19 cellular contexts compared by ENCODE assay signal in genomic region chr3:123813876-123814275, GRCh38.
A peak's percentile ranks its signal among the peaks of the same experiment; 100 is the strongest.
DNase-seq lines count a peak whose midpoint lies in the region; ATAC-seq and TF ChIP-seq lines count a peak whose summit lies in the region.
"Had no signal": no experiment of that assay in that cellular context is flagged by ENCODE, and none has a peak within 500 bp of the region (broad histone marks: within the 10 kb centered on the region; RNA-seq: fewer than 3 reads in every experiment).

No MANE protein-coding gene starts in this region.

- no peak overlapping the region for H3K14ac ChIP-seq in mesenchymal stem cell (ENCODE audit: low read length in 2 of 2)

- no peak overlapping the region for H2BK15ac ChIP-seq in mesenchymal stem cell (ENCODE audit: low read depth, poor library complexity, severe bottlenecking)

- no peaks in the 10 kb centered on the region for H3K9me3 ChIP-seq in mesenchymal stem cell (ENCODE audit: control insufficient read depth, low read length)
- H3K9me3 ChIP-seq: suprapubic skin had no signal

- H2BK5ac ChIP-seq in mesenchymal stem cell (ENCODE audit: low read depth, low read length, poor library complexity, severe bottlenecking) = peak overlapping the region; percentile 51

- H3K4me2 ChIP-seq in mesenchymal stem cell (ENCODE audit: low read length, poor library complexity, severe bottlenecking) = no peak overlapping the region

- H3K79me1 ChIP-seq in mesenchymal stem cell (replicated peaks; ENCODE audit: low read length, poor library complexity, severe bottlenecking) = peaks cover 22% of the 10 kb centered on the region

- in situ Hi-C loops in brain microvascular endothelial cell (cut with HindIII; ENCODE audit: low pct_ligation_motif_present, low sequenced_read_pairs) = no loop called here

- no peak overlapping the region for H3K23ac ChIP-seq in mesenchymal stem cell (ENCODE audit: low read length in 2 of 2)

- no peak overlapping the region for H2BK120ac ChIP-seq in mesenchymal stem cell (ENCODE audit: low read depth, low read length)

- no peak for ATAC-seq in GM21381 (IDR thresholded peaks at IDR 0.05; ENCODE audit: unreplicated experiment)
- no peak for ATAC-seq in HG03025 (IDR thresholded peaks at IDR 0.05; ENCODE audit: low FRiP score, unreplicated experiment)

- H3K27me3 ChIP-seq in brain microvascular endothelial cell (replicated peaks) (no peaks in the 10 kb centered on the region), mesenchymal stem cell (ENCODE audit: control insufficient read depth in 1 of 2, insufficient read depth in 1 of 2, low read length in 2 of 2) (no peaks in the 10 kb centered on the region)
- H3K27me3 ChIP-seq: suprapubic skin had no signal

- H3K4me1 ChIP-seq in mesenchymal stem cell (ENCODE audit: control insufficient read depth, insufficient read depth, low read depth, low read length) = peaks cover 28% of the 10 kb centered on the region

- H3K9ac ChIP-seq in mesenchymal stem cell (ENCODE audit: low read length) = no peak overlapping the region

- H3K27ac ChIP-seq in brain microvascular endothelial cell (no peak overlapping the region), mesenchymal stem cell (ENCODE audit: low read length, poor library complexity, severe bottlenecking) (peak overlapping the region; percentile 28)
- H3K27ac ChIP-seq: suprapubic skin had no signal

- no peak overlapping the region for H4K8ac ChIP-seq in mesenchymal stem cell (ENCODE audit: low read length)

- H3K4me3 ChIP-seq in brain microvascular endothelial cell (ENCODE audit: low read depth, low read length) (no peak overlapping the region), mesenchymal stem cell (ENCODE audit: insufficient read depth in 1 of 2, low read depth in 1 of 2, low read length in 2 of 2) (no peak overlapping the region)
- H3K4me3 ChIP-seq: suprapubic skin had no signal

- H3K18ac ChIP-seq in mesenchymal stem cell (ENCODE audit: low read depth in 1 of 2, low read length in 2 of 2) = no peak overlapping the region

- DNase-seq in EH (ENCODE audit: low read depth) (peak; percentile 70), LHCN-M2 (ENCODE audit: low read depth) (peak; percentile 79), brain microvascular endothelial cell (peak; percentile 28), mesenchymal stem cell (no peak)
- no peak for DNase-seq in stimulated activated naive CD4-positive, alpha-beta T cell (lab: John Stamatoyannopoulos, UW)
- DNase-seq in activated CD4-positive, CD25-positive, alpha-beta regulatory T cell treated with anti-CD3 and anti-CD28 coated beads, Interleukin-2, amount 50 U/mL, for 72 hours = no peak
- DNase-seq: activated CD4-positive, alpha-beta T cell treated with anti-CD3 and anti-CD28 coated beads, Interleukin-2, amount 10 ng/mL, durations not matched to agents 24 days and 14 days; activated CD8-positive, alpha-beta memory T cell treated with anti-CD3 and anti-CD28 coated beads, Interleukin-2, amount 50 U/mL, for 48 hours; activated naive CD4-positive, alpha-beta T cell; head of caudate nucleus; midbrain; NCI-H187; NCI-H510A treated with DMSO at 0.1 percent for 48 hours; stimulated activated CD4-positive, alpha-beta T cell treated with anti-CD3 and anti-CD28 coated beads, Interleukin-4, amount 100 ng/mL, for 24 hours; stimulated activated CD8-positive, alpha-beta memory T cell treated with anti-CD3 and anti-CD28 coated beads, Interleukin-4, amount 100 ng/mL, for 48 hours; T1000 had no signal

- no peak for TF ChIP-seq CTCF in brain microvascular endothelial cell (IDR thresholded peaks at IDR 0.05; ENCODE audit: low read depth, low read length, missing control alignments)

- H4K91ac ChIP-seq in mesenchymal stem cell (ENCODE audit: low read length) = no peak overlapping the region

- H2AK5ac ChIP-seq in mesenchymal stem cell (ENCODE audit: low read length, severe bottlenecking) = peak overlapping the region; percentile 23

- no peak overlapping the region for H3K4ac ChIP-seq in mesenchymal stem cell (ENCODE audit: low read depth in 1 of 2, low read length in 2 of 2)

- no peak overlapping the region for H2BK12ac ChIP-seq in mesenchymal stem cell (ENCODE audit: low read length in 2 of 2)

- H3K36me3 ChIP-seq in brain microvascular endothelial cell (replicated peaks) (no peaks in the 10 kb centered on the region), mesenchymal stem cell (ENCODE audit: control insufficient read depth in 1 of 2, insufficient read depth in 2 of 2, low read depth in 1 of 2, low read length in 2 of 2) (peaks cover 3 to 26% of the 10 kb centered on the region in 2 experiments)
- H3K36me3 ChIP-seq: suprapubic skin had no signal

- WGBS in mesenchymal stem cell = 88% methylated on average over 4 of the region's 4 CpGs

- H2AFZ ChIP-seq in mesenchymal stem cell (ENCODE audit: low read depth, low read length) = no peak overlapping the region

Comparison
In these comparisons a context has a peak if more than half of its experiments do, and no peak if none do; other contexts are left out.
1. DNase-seq: peak in EH (single experiment), LHCN-M2 (single experiment) and brain microvascular endothelial cell (single experiment); none in mesenchymal stem cell (single experiment), stimulated activated naive CD4-positive, alpha-beta T cell (0 of 6) and activated CD4-positive, CD25-positive, alpha-beta regulatory T cell treated with anti-CD3 and anti-CD28 coated beads, Interleukin-2, amount 50 U/mL, for 72 hours (single experiment).